In genomic region chr20:45017859-45018258, GRCh38 we compare ENCODE assay signal across 1 cellular context.
TF ChIP-seq lines count a peak whose summit lies in the region.

No MANE protein-coding gene starts in this region.

TF ChIP-seq in WTC11, 78 proteins besides CTCF, POLR2A, EP300 and RAD21:
- TF ChIP-seq ATF1 (CRISPR knock-in tag; IDR thresholded peaks at IDR 0.05) (no peak), IRF1 (CRISPR knock-in tag; IDR thresholded peaks at IDR 0.05) (no peak), TCF7 (CRISPR knock-in tag; IDR thresholded peaks at IDR 0.05; ENCODE audit: low read depth) (no peak), HMGA2 (CRISPR knock-in tag; IDR thresholded peaks at IDR 0.05) (no peak), ZMAT4 (CRISPR knock-in tag; IDR thresholded peaks at IDR 0.05) (no peak), ZNF263 (CRISPR knock-in tag; IDR thresholded peaks at IDR 0.05; ENCODE audit: low read depth) (no peak)
- TF ChIP-seq, protein P1, sequence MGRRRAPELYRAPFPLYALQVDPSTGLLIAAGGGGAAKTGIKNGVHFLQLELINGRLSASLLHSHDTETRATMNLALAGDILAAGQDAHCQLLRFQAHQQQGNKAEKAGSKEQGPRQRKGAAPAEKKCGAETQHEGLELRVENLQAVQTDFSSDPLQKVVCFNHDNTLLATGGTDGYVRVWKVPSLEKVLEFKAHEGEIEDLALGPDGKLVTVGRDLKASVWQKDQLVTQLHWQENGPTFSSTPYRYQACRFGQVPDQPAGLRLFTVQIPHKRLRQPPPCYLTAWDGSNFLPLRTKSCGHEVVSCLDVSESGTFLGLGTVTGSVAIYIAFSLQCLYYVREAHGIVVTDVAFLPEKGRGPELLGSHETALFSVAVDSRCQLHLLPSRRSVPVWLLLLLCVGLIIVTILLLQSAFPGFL (CRISPR knock-in tag; IDR thresholded peaks at IDR 0.05; ENCODE audit: borderline replicate concordance): no peak
- TF ChIP-seq, protein P2, sequence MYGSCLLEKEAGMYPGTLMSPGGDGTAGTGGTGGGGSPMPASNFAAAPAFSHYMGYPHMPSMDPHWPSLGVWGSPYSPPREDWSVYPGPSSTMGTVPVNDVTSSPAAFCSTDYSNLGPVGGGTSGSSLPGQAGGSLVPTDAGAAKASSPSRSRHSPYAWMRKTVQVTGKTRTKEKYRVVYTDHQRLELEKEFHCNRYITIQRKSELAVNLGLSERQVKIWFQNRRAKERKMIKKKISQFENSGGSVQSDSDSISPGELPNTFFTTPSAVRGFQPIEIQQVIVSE (CRISPR knock-in tag; IDR thresholded peaks at IDR 0.05; ENCODE audit: borderline replicate concordance): no peak
- TF ChIP-seq, protein P3, sequence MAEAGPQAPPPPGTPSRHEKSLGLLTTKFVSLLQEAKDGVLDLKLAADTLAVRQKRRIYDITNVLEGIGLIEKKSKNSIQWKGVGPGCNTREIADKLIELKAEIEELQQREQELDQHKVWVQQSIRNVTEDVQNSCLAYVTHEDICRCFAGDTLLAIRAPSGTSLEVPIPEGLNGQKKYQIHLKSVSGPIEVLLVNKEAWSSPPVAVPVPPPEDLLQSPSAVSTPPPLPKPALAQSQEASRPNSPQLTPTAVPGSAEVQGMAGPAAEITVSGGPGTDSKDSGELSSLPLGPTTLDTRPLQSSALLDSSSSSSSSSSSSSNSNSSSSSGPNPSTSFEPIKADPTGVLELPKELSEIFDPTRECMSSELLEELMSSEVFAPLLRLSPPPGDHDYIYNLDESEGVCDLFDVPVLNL (CRISPR knock-in tag; IDR thresholded peaks at IDR 0.05; ENCODE audit: borderline replicate concordance, low read depth): no peak
